18 cellular contexts compared by ENCODE assay signal in the genomic region with DNA sequence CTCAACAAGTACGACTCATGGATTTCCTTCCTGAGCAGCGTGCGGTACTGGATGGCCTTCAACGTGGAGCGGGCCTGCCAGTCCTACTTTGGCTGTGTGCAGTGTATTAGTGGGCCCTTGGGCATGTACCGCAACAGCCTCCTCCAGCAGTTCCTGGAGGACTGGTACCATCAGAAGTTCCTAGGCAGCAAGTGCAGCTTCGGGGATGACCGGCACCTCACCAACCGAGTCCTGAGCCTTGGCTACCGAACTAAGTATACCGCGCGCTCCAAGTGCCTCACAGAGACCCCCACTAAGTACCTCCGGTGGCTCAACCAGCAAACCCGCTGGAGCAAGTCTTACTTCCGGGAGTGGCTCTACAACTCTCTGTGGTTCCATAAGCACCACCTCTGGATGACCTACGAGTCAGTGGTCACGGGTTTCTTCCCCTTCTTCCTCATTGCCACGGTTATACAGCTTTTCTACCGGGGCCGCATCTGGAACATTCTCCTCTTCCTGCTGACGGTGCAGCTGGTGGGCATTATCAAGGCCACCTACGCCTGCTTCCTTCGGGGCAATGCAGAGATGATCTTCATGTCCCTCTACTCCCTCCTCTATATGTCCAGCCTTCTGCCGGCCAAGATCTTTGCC. TPM values are rescaled to one million over a fixed set of nuclear protein-coding genes. Genes with fewer than 3 reads are reported as not detected.
DNase-seq lines count a peak whose midpoint lies in the region; ATAC-seq and TF ChIP-seq lines count a peak whose summit lies in the region.
"Had no signal": no experiment of that assay in that cellular context is flagged by ENCODE, and none has a peak within 500 bp of the region (broad histone marks: within the 10 kb centered on the region; RNA-seq: fewer than 3 reads in every experiment).

No MANE protein-coding gene starts in this region.

- H3K27me3 ChIP-seq in right cardiac atrium (ENCODE audit: control insufficient read depth, insufficient read depth) (no peaks in the 10 kb centered on the region), neural progenitor cell (no peaks in the 10 kb centered on the region)
- H3K27me3 ChIP-seq: SJSA1 had no signal

- peaks cover 20% of the 10 kb centered on the region for H3K36me3 Mint-ChIP-seq in central memory CD8-positive, alpha-beta T cell (ENCODE audit: insufficient read depth)
- H3K36me3 Mint-ChIP-seq in neural progenitor cell (peaks cover 29% of the 10 kb centered on the region), progenitor cell of endocrine pancreas (ENCODE audit: insufficient read depth) (peaks cover 4% of the 10 kb centered on the region), osteocyte (ENCODE audit: unreplicated experiment) (peaks cover 25% of the 10 kb centered on the region)

- H3K9me3 Mint-ChIP-seq in central memory CD8-positive, alpha-beta T cell, result no peaks in the 10 kb centered on the region
- H3K9me3 Mint-ChIP-seq in neural progenitor cell, result no peaks in the 10 kb centered on the region
- no peaks in the 10 kb centered on the region for H3K9me3 Mint-ChIP-seq in progenitor cell of endocrine pancreas (ENCODE audit: low read depth)
- no peaks in the 10 kb centered on the region for H3K9me3 Mint-ChIP-seq in osteocyte (ENCODE audit: unreplicated experiment)
- H3K9me3 Mint-ChIP-seq: CD4-positive, CD25-positive, alpha-beta regulatory T cell had no signal

- peaks cover 4% of the 10 kb centered on the region for H3K79me2 ChIP-seq in neural progenitor cell (ENCODE audit: low read depth)

- WGBS in right cardiac atrium, result 93% methylated on average over 25 of the region's 25 CpGs

- no peaks in the 10 kb centered on the region for H3K4me1 Mint-ChIP-seq in central memory CD8-positive, alpha-beta T cell
- peaks cover 6% of the 10 kb centered on the region for H3K4me1 Mint-ChIP-seq in neural progenitor cell
- H3K4me1 Mint-ChIP-seq in progenitor cell of endocrine pancreas (ENCODE audit: low read depth), result no peaks in the 10 kb centered on the region
- no peaks in the 10 kb centered on the region for H3K4me1 Mint-ChIP-seq in osteocyte (ENCODE audit: unreplicated experiment)

- ATAC-seq in right cardiac atrium, result no peak
- ATAC-seq in central memory CD8-positive, alpha-beta T cell (replicated peaks; ENCODE audit: extremely low read depth, poor library complexity, severe bottlenecking), result no peak
- ATAC-seq in GM19328 (IDR thresholded peaks at IDR 0.05; ENCODE audit: unreplicated experiment), result no peak

- H3K36me3 ChIP-seq in neural progenitor cell, result no peaks in the 10 kb centered on the region

- TF ChIP-seq CTCF in neural progenitor cell (IDR thresholded peaks at IDR 0.05) (no peak), progenitor cell of endocrine pancreas (IDR thresholded peaks at IDR 0.05; ENCODE audit: unreplicated experiment) (no peak), osteocyte (IDR thresholded peaks at IDR 0.05) (no peak)

- H3K27ac Mint-ChIP-seq in central memory CD8-positive, alpha-beta T cell (ENCODE audit: low read depth), result peak overlapping the region; percentile 29
- H3K27ac Mint-ChIP-seq in neural progenitor cell, result peak overlapping the region; percentile 38
- no peak overlapping the region for H3K27ac Mint-ChIP-seq in progenitor cell of endocrine pancreas
- no peak overlapping the region for H3K27ac Mint-ChIP-seq in osteocyte (ENCODE audit: unreplicated experiment)

- H3K4me3 ChIP-seq in right cardiac atrium (ENCODE audit: low read length), result no peak overlapping the region
- H3K4me3 ChIP-seq in neural progenitor cell, result no peak overlapping the region
- H3K4me3 ChIP-seq: SJSA1 had no signal

- H3K4me3 Mint-ChIP-seq in central memory CD8-positive, alpha-beta T cell, result no peak overlapping the region
- H3K4me3 Mint-ChIP-seq in neural progenitor cell, result no peak overlapping the region
- H3K4me3 Mint-ChIP-seq in progenitor cell of endocrine pancreas (ENCODE audit: low read depth), result no peak overlapping the region
- no peak overlapping the region for H3K4me3 Mint-ChIP-seq in osteocyte (ENCODE audit: unreplicated experiment)
- H3K4me3 Mint-ChIP-seq: CD4-positive, CD25-positive, alpha-beta regulatory T cell had no signal

- H3K27ac ChIP-seq in right cardiac atrium (ENCODE audit: low read length), result no peak overlapping the region
- no peak overlapping the region for H3K27ac ChIP-seq in neural progenitor cell
- H3K27ac ChIP-seq: SJSA1 had no signal

- no peaks in the 10 kb centered on the region for H3K27me3 Mint-ChIP-seq in central memory CD8-positive, alpha-beta T cell
- peaks cover 3% of the 10 kb centered on the region for H3K27me3 Mint-ChIP-seq in neural progenitor cell (ENCODE audit: insufficient read depth, low read depth)
- peaks cover 3% of the 10 kb centered on the region for H3K27me3 Mint-ChIP-seq in progenitor cell of endocrine pancreas
- no peaks in the 10 kb centered on the region for H3K27me3 Mint-ChIP-seq in osteocyte (ENCODE audit: unreplicated experiment)

- DNase-seq in cardiac septum (ENCODE audit: low spot score) (peak; percentile 73), right cardiac atrium (no peak), neural progenitor cell (ENCODE audit: low spot score) (no peak), progenitor cell of endocrine pancreas (ENCODE audit: low spot score, unreplicated experiment) (no peak), NCI-H526 treated with DMSO at 0.1 percent for 48 hours (lab: John Stamatoyannopoulos, UW) (no peak), osteocyte (ENCODE audit: extremely low spot score, unreplicated experiment) (no peak)
- no peak for DNase-seq in central memory CD8-positive, alpha-beta T cell (ENCODE audit: low spot score in 2 of 2)
- DNase-seq: CD4-positive, CD25-positive, alpha-beta regulatory T cell; DMS53; HCEC 1CT; NCI-H1105; NCI-H1436 treated with DMSO at 0.1 percent for 48 hours; NCI-H187 treated with DMSO at 0.1 percent for 48 hours; NCI-H524; NCI-H774; Right ventricle myocardium superior had no signal

- H3K9ac ChIP-seq in neural progenitor cell, result no peak overlapping the region

- H2AFZ ChIP-seq in neural progenitor cell (replicated peaks), result no peak overlapping the region

- no peak overlapping the region for H3K4me2 ChIP-seq in neural progenitor cell

- intact Hi-C loops in cardiac septum (cut with DNase I), result loop anchor here (5.0 kb wide), 1 partner anchor 267 kb away; no protein-coding TSS in a partner anchor
- intact Hi-C loops in right cardiac atrium (cut with DNase I), result loop anchor here in 2 of 4 donors (5.0 to 10.0 kb wide), 2 partner anchors 210 to 217 kb away; no protein-coding TSS in a partner anchor

- H3F3A ChIP-seq in neural progenitor cell (ENCODE audit: low read depth), result peaks cover 4% of the 10 kb centered on the region

- H3K9me3 ChIP-seq in right cardiac atrium (ENCODE audit: control insufficient read depth, low read length), result no peaks in the 10 kb centered on the region
- H3K9me3 ChIP-seq in neural progenitor cell (ENCODE audit: low read depth), result no peaks in the 10 kb centered on the region
- H3K9me3 ChIP-seq: SJSA1 had no signal

- H3K4me1 ChIP-seq in right cardiac atrium (ENCODE audit: control insufficient read depth, insufficient read depth, low read length), result peaks cover 6% of the 10 kb centered on the region
- no peaks in the 10 kb centered on the region for H3K4me1 ChIP-seq in neural progenitor cell
- H3K4me1 ChIP-seq: SJSA1 had no signal

- peaks cover 48% of the 10 kb centered on the region for H4K20me1 ChIP-seq in neural progenitor cell (ENCODE audit: low read depth)

RNA-seq across cellular contexts. Expression of a gene that starts 9.0 kb away (rescaled TPM):
- total RNA-seq in cardiac septum (0.38 TPM), right cardiac atrium (under 1 TPM; 0.18 to 0.89 (median 0.39) TPM), neural progenitor cell (ENCODE audit: low replicate concordance) (2.5 and 3.3 TPM in 2 replicates), progenitor cell of endocrine pancreas (1.1 and 2.1 TPM in 2 replicates), osteocyte (0.89 and 1.6 TPM in 2 replicates)
- 0.50 TPM for polyA plus RNA-seq in right cardiac atrium

RNA-seq across cellular contexts. Expression of a gene that starts 17.9 kb away (rescaled TPM):
- total RNA-seq in cardiac septum, result 43.2 TPM
- total RNA-seq in right cardiac atrium, result 10 to 100 TPM; 48.5 to 60.3 (median 54.1) TPM
- polyA plus RNA-seq in right cardiac atrium, result 29.6 TPM
- 99.8 and 165 TPM in 2 replicates for total RNA-seq in neural progenitor cell (ENCODE audit: low replicate concordance)
- total RNA-seq in progenitor cell of endocrine pancreas, result 111 and 117 TPM in 2 replicates
- total RNA-seq in osteocyte, result 88.0 and 91.7 TPM in 2 replicates

RNA-seq across cellular contexts. Expression of a gene that starts 18.0 kb away (rescaled TPM):
- 25.6 TPM for total RNA-seq in cardiac septum
- 10 to 100 TPM; 21.3 to 35.1 (median 28.2) TPM for total RNA-seq in right cardiac atrium
- 13.4 TPM for polyA plus RNA-seq in right cardiac atrium
- 13.3 and 15.9 TPM in 2 replicates for total RNA-seq in neural progenitor cell (ENCODE audit: low replicate concordance)
- 51.4 and 54.2 TPM in 2 replicates for total RNA-seq in progenitor cell of endocrine pancreas
- total RNA-seq in osteocyte, result 41.6 and 41.8 TPM in 2 replicates

Comparison
In these comparisons a context has a peak if more than half of its experiments do, and no peak if none do; other contexts are left out.
1. H3K27ac Mint-ChIP-seq: peak in central memory CD8-positive, alpha-beta T cell (single experiment) and neural progenitor cell (single experiment); none in progenitor cell of endocrine pancreas (single experiment) and osteocyte (single experiment).